Comparison of ENCODE assay signal across 17 cellular contexts in genomic region chr1:40983286-40983685, GRCh38. TPM values are rescaled to one million over a fixed set of nuclear protein-coding genes. Genes with fewer than 3 reads are reported as not detected.
A peak's percentile ranks its signal among the peaks of the same experiment; 100 is the strongest.
DNase-seq lines count a peak whose midpoint lies in the region; ATAC-seq, FAIRE-seq and TF ChIP-seq lines count a peak whose summit lies in the region.
"Had no signal": no experiment of that assay in that cellular context is flagged by ENCODE, and none has a peak within 500 bp of the region (broad histone marks: within the 10 kb centered on the region; RNA-seq: fewer than 3 reads in every experiment).

No MANE protein-coding gene starts in this region.

- TF ChIP-seq EP300 in GM12878 (IDR thresholded peaks at IDR 0.05; ENCODE audit: borderline replicate concordance in 1 of 2, control insufficient read depth in 1 of 2, low read depth in 2 of 2, low read length in 2 of 2) = no peak

- TF ChIP-seq CTCF in Loucy (conservative IDR thresholded peaks at IDR 0.05; ENCODE audit: low read length) (no peak), GM12878 (IDR thresholded peaks at IDR 0.05 in 2 of 3, conservative IDR thresholded peaks at IDR 0.05 in 1 of 3; ENCODE audit: control insufficient read depth in 2 of 3, extremely low read depth in 1 of 3, insufficient read depth in 1 of 3, low read depth in 3 of 3, low read length in 3 of 3) (no peak)

- intact Hi-C loops in GM12878 (cut with micrococcal nuclease; ENCODE audit: unreplicated experiment) = no loop called here

- H3K79me2 ChIP-seq in Loucy (ENCODE audit: insufficient read depth, low read length) (peaks cover 85% of the 10 kb centered on the region), GM12878 (ENCODE audit: control insufficient read depth, insufficient read depth, low read length) (peaks cover 43% of the 10 kb centered on the region)

- no peaks in the 10 kb centered on the region for H3K9me2 ChIP-seq in Loucy (replicated peaks; ENCODE audit: low read depth, low read length)

- H3K9ac ChIP-seq in BLaER1 = peak overlapping the region; percentile 99; the same call in 1 of the 2 replicates
- peak overlapping the region; percentile 96 for H3K9ac ChIP-seq in Loucy (ENCODE audit: low read depth, low read length, poor library complexity, severe bottlenecking)
- H3K9ac ChIP-seq in GM12878 (ENCODE audit: control insufficient read depth, insufficient read depth, low read length) = no peak overlapping the region
- H3K9ac ChIP-seq in rectal smooth muscle tissue (ENCODE audit: low read length) = no peak overlapping the region

- no peak overlapping the region for H2AFZ ChIP-seq in Loucy (ENCODE audit: low read length)
- H2AFZ ChIP-seq in GM12878 (ENCODE audit: control insufficient read depth, low read depth, low read length) = no peak overlapping the region

- peaks cover 60% of the 10 kb centered on the region for H3K36me3 ChIP-seq in BLaER1
- H3K36me3 ChIP-seq in Loucy (ENCODE audit: insufficient read depth, low read length) = peaks cover 49% of the 10 kb centered on the region
- H3K36me3 ChIP-seq in GM12878 (ENCODE audit: control insufficient read depth in 2 of 2, insufficient read depth in 2 of 2, low read length in 1 of 2) = peaks cover 12 to 17% of the 10 kb centered on the region in 2 experiments
- H3K36me3 ChIP-seq in rectal smooth muscle tissue (ENCODE audit: control insufficient read depth, insufficient read depth, low read length) = peaks cover under 1% of the 10 kb centered on the region

- CTCF ChIA-PET in GM12878 (lab: Yijun Ruan, JAX) = interaction anchor here (0.6 to 1.4 kb wide), 2 partner anchors 20 to 228 kb away, joined by 3 to 4 read pairs; no protein-coding TSS in a partner anchor

- H3K4me2 ChIP-seq in BLaER1 (peak overlapping the region; percentile 96), Loucy (ENCODE audit: low read depth, low read length, poor library complexity, severe bottlenecking) (peak overlapping the region; percentile 99), GM12878 (ENCODE audit: control insufficient read depth, insufficient read depth) (peak overlapping the region; percentile 39; the same call in 1 of the 2 replicates)

- DNase-seq in GM12878 (ENCODE audit: low read depth, low spot score) = no peak
- no peak for DNase-seq in GDM1 (lab: John Stamatoyannopoulos, UW)
- DNase-seq in NCI-H82 (lab: John Stamatoyannopoulos, UW) = no peak
- DNase-seq: activated T-cell treated with anti-CD3 and anti-CD28 coated beads, Interleukin-2, amount 50 U/mL, for 1 hour; BE2C; DMS153; hippocampal formation; NCI-H748 treated with DMSO at 0.1 percent for 48 hours; occipital lobe; T-cell had no signal

- H4K20me1 ChIP-seq in BLaER1 (peaks cover 31% of the 10 kb centered on the region), Loucy (ENCODE audit: insufficient read depth, low read length, poor library complexity, severe bottlenecking) (peaks cover 60% of the 10 kb centered on the region), GM12878 (ENCODE audit: control insufficient read depth, insufficient read depth) (no peaks in the 10 kb centered on the region; the same call in 1 of the 2 replicates)

- peaks cover 75% of the 10 kb centered on the region for H3K4me1 ChIP-seq in BLaER1
- H3K4me1 ChIP-seq in Loucy (ENCODE audit: insufficient read depth, low read length, poor library complexity, severe bottlenecking) = peaks cover 74% of the 10 kb centered on the region
- H3K4me1 ChIP-seq in GM12878 (ENCODE audit: control insufficient read depth, insufficient read depth, low read length) = peaks cover 4% of the 10 kb centered on the region; the same call in 1 of the 2 replicates
- peaks cover 54% of the 10 kb centered on the region for H3K4me1 ChIP-seq in rectal smooth muscle tissue (ENCODE audit: control insufficient read depth, insufficient read depth, low read length)
- H3K4me1 ChIP-seq: BE2C had no signal

- no peaks in the 10 kb centered on the region for H3F3A ChIP-seq in Loucy (ENCODE audit: low read depth)

- in situ Hi-C loops in GM12878 (cut with MboI) = no loop called here

- RAD21 ChIA-PET in GM12878 (lab: Charles Lee; ENCODE audit: unreplicated experiment) = interaction anchor here (0.6 kb wide), 1 partner anchor 30 kb away, joined by 3 read pairs; no protein-coding TSS in a partner anchor

- POLR2A ChIA-PET in GM12878 (lab: Charles Lee) = interaction anchor here (0.5 to 1.9 kb wide), 2 partner anchors 20 to 431 kb away, joined by 3 to 6 read pairs; no protein-coding TSS in a partner anchor

- 100% methylated on average over 1 of the region's 1 CpG for WGBS in GM12878 (ENCODE audit: insufficient coverage, insufficient replicate concordance, low lambda C conversion rate, missing lambda C conversion rate)

- no TSS peak for BruUV-seq in GM12878 (replicated peaks; lab: Mats Ljungman, UMichigan)

- H3K4me3 ChIP-seq in BLaER1 = no peak overlapping the region
- H3K4me3 ChIP-seq in Loucy (ENCODE audit: low read length, poor library complexity, severe bottlenecking) = peak overlapping the region; percentile 80
- no peak overlapping the region for H3K4me3 ChIP-seq in GM12878
- no peak overlapping the region for H3K4me3 ChIP-seq in rectal smooth muscle tissue (ENCODE audit: low read length)
- H3K4me3 ChIP-seq: skin epidermis had no signal

- H3K9me3 ChIP-seq in BLaER1 (no peaks in the 10 kb centered on the region), Loucy (ENCODE audit: insufficient read depth, low read depth, low read length) (no peaks in the 10 kb centered on the region), GM12878 (replicated peaks; ENCODE audit: control insufficient read depth, insufficient read depth, low read length) (no peaks in the 10 kb centered on the region)
- H3K9me3 ChIP-seq: BE2C had no signal

- H3K27me3 ChIP-seq in BLaER1 (no peaks in the 10 kb centered on the region), Loucy (ENCODE audit: insufficient read depth, low read length, poor library complexity, severe bottlenecking) (no peaks in the 10 kb centered on the region), GM12878 (replicated peaks in 1 of 2; ENCODE audit: control insufficient read depth in 2 of 2, insufficient read depth in 2 of 2, low read length in 1 of 2) (no peaks in the 10 kb centered on the region), rectal smooth muscle tissue (ENCODE audit: control insufficient read depth, insufficient read depth, low read length) (no peaks in the 10 kb centered on the region)
- H3K27me3 ChIP-seq: BE2C had no signal

- TF ChIP-seq POLR2A in GM12878 (IDR thresholded peaks at IDR 0.05; ENCODE audit: low read depth, low read length) = no peak

- FAIRE-seq in GM12878 (lab: Jason Lieb, UNC) = no peak
- FAIRE-seq: GM18507 had no signal

- SMC1A ChIA-PET in GM12878 (lab: Charles Lee; ENCODE audit: uncharacterized antibody, unreplicated experiment) = interaction anchor here (0.7 to 3.2 kb wide), 4 partner anchors 8 to 20 kb away, joined by 3 to 13 read pairs (median 4); no protein-coding TSS in a partner anchor

- ATAC-seq in GM12878 (no peak), HG02981 (IDR thresholded peaks at IDR 0.05; ENCODE audit: unreplicated experiment) (no peak)
- ATAC-seq: activated CD4-positive, CD25-positive, alpha-beta regulatory T cell treated with anti-CD3 and anti-CD28 coated beads, Interleukin-2, amount 50 U/mL, for 24 hours; T-cell had no signal

- no peak for TF ChIP-seq RAD21 in GM12878 (IDR thresholded peaks at IDR 0.05; ENCODE audit: insufficient read depth, low read depth, low read length)

- H3K27ac ChIP-seq in BLaER1 (peak overlapping the region; percentile 84), GM12878 (ENCODE audit: control insufficient read depth, insufficient read depth) (no peak overlapping the region), rectal smooth muscle tissue (ENCODE audit: low read depth, low read length) (peak overlapping the region; percentile 98)

TF ChIP-seq in GM12878, 131 proteins besides CTCF, POLR2A, EP300 and RAD21 (continues in another document):
- TF ChIP-seq TAF1 (IDR thresholded peaks at IDR 0.05; ENCODE audit: borderline replicate concordance, low read depth, low read length) (no peak), SIX5 (IDR thresholded peaks at IDR 0.05; ENCODE audit: low read depth, low read length, severe bottlenecking) (no peak)

RNA-seq across cellular contexts. Expression of gene CTPS1, which starts 3.8 kb away (rescaled TPM):
- total RNA-seq in GM12878 (2013; cell fraction: nucleolus; rRNA removed) = 72.6 and 73.7 TPM in 2 replicates
- total RNA-seq in GM12878 (2014; rRNA removed) (42.9 and 46.4 TPM in 2 replicates), GM12878 (2014; rRNA removed; fragmentation: Illumina TruSeq; extraction: Trizol) (71.5 and 74.7 TPM in 2 replicates), GM12878 (2021) (73.8 and 75.8 TPM in 2 replicates)
- 23.7 TPM for polyA plus RNA-seq in GM12878 (2011; ENCODE audit: low read depth)
- polyA plus RNA-seq in GM12878 (2011; rRNA removed) (24.0 and 27.5 TPM in 2 replicates), GM12878 (2014; fragmentation: Illumina TruSeq; extraction: Trizol) (106 and 138 TPM in 2 replicates), GM12878 (2014; fragmentation: Nextera tagmentation; extraction: Ambion mirVana) (10 to 100 TPM; 44.8 to 50.9 TPM), GM12878 (2014; rRNA removed) (49.2 and 49.7 TPM in 2 replicates), GM12878 (2016; fragmentation: Nextera tagmentation; extraction: Ambion mirVana) (100 to 1,000 TPM in 1 of 2 experiments, 10 to 100 TPM in 1; 97.0 to 101 TPM)
- polyA plus RNA-seq in GM12878 (2011; cell fraction: cytosol; rRNA removed) = 28.2 and 28.3 TPM in 2 replicates
- 71.0 and 107 TPM in 2 replicates for polyA plus RNA-seq in GM12878 (2011; cell fraction: nucleus; rRNA removed)
- 24.7 and 25.1 TPM in 2 replicates for polyA plus RNA-seq in GM12878 (2012)
- polyA minus RNA-seq in GM12878 (2011; rRNA and poly(A)+ RNA removed) = 35.7 and 55.2 TPM in 2 replicates
- polyA minus RNA-seq in GM12878 (2011; cell fraction: cytosol; rRNA and poly(A)+ RNA removed) = 14.0 and 17.6 TPM in 2 replicates
- 46.8 and 107 TPM in 2 replicates for polyA minus RNA-seq in GM12878 (2011; cell fraction: nucleus; rRNA and poly(A)+ RNA removed)

RNA-seq across cellular contexts. Expression of gene SLFNL1, which starts 38.2 kb away (rescaled TPM):
- 4.3 and 4.8 TPM in 2 replicates for total RNA-seq in GM12878 (2013; cell fraction: nucleolus; rRNA removed)
- total RNA-seq in GM12878 (2014; rRNA removed) (0.11 and 0.22 TPM in 2 replicates), GM12878 (2014; rRNA removed; fragmentation: Illumina TruSeq; extraction: Trizol) (0.13 and 0.23 TPM in 2 replicates), GM12878 (2021) (0.18 and 0.24 TPM in 2 replicates)
- 0.12 TPM for polyA plus RNA-seq in GM12878 (2011; ENCODE audit: low read depth)
- polyA plus RNA-seq in GM12878 (2011; rRNA removed) (0.16 and 0.18 TPM in 2 replicates), GM12878 (2014; fragmentation: Illumina TruSeq; extraction: Trizol) (0.10 TPM in 1 of 2 replicates, not detected in the other), GM12878 (2014; fragmentation: Nextera tagmentation; extraction: Ambion mirVana) (not detected), GM12878 (2014; rRNA removed) (0.05 and 0.20 TPM in 2 replicates), GM12878 (2016; fragmentation: Nextera tagmentation; extraction: Ambion mirVana) (under 1 TPM; 0.55 to 0.98 TPM)
- 0.12 and 0.19 TPM in 2 replicates for polyA plus RNA-seq in GM12878 (2011; cell fraction: cytosol; rRNA removed)
- polyA plus RNA-seq in GM12878 (2011; cell fraction: nucleus; rRNA removed) = 1.1 and 1.2 TPM in 2 replicates
- 0.17 and 0.46 TPM in 2 replicates for polyA plus RNA-seq in GM12878 (2012)
- polyA minus RNA-seq in GM12878 (2011; rRNA and poly(A)+ RNA removed) = 0.59 and 1.3 TPM in 2 replicates
- polyA minus RNA-seq in GM12878 (2011; cell fraction: cytosol; rRNA and poly(A)+ RNA removed) = not detected in 2 replicates
- polyA minus RNA-seq in GM12878 (2011; cell fraction: nucleus; rRNA and poly(A)+ RNA removed) = 1.6 and 3.3 TPM in 2 replicates

Comparison
In these comparisons a context has a peak if more than half of its experiments do, and no peak if none do; other contexts are left out.
1. H3K4me2 ChIP-seq: peak in every context shown above with its lines; median percentile 99 in Loucy; 96 in BLaER1; 39 in GM12878.
2. H3K9ac ChIP-seq: peak in BLaER1 (single experiment) and Loucy (single experiment); none in GM12878 (single experiment) and rectal smooth muscle tissue (single experiment).